16 cellular contexts compared by ENCODE assay signal in genomic region chr11:129061466-129062194, GRCh38.
DNase-seq lines count a peak whose midpoint lies in the region; ATAC-seq and TF ChIP-seq lines count a peak whose summit lies in the region.
"Had no signal": no experiment of that assay in that cellular context is flagged by ENCODE, and none has a peak within 500 bp of the region (broad histone marks: within the 10 kb centered on the region; RNA-seq: fewer than 3 reads in every experiment).

No MANE protein-coding gene starts in this region.

- no peak overlapping the region for H3K4me3 ChIP-seq in HFF-Myc (replicated peaks; ENCODE audit: low read depth, low read length)
- H3K4me3 ChIP-seq in SJCRH30 = no peak overlapping the region
- H3K4me3 ChIP-seq: transverse colon had no signal

- ATAC-seq in GM19452 (IDR thresholded peaks at IDR 0.05; ENCODE audit: unreplicated experiment) = no peak

- DNase-seq in 8988T = peak; percentile 10
- DNase-seq in HFF-Myc (ENCODE audit: extremely low read depth, low read depth) = peak; percentile 33
- peak; percentile 2 to 4 for DNase-seq in SJCRH30
- DNase-seq in fibroblast of peridontal ligament (ENCODE audit: extremely low read depth) = peak; percentile 2
- no peak for DNase-seq in activated gamma-delta T cell treated with Interleukin-2 at 50 U/mL for 16 hours
- no peak for DNase-seq in stimulated activated CD4-positive, alpha-beta T cell treated with anti-CD3 and anti-CD28 coated beads, Interleukin-4, amount 100 ng/mL, for 24 hours
- no peak for DNase-seq in stimulated activated CD8-positive, alpha-beta memory T cell treated with anti-CD3 and anti-CD28 coated beads, Interleukin-4, amount 100 ng/mL, for 48 hours
- DNase-seq: activated naive CD4-positive, alpha-beta T cell; cerebellar nuclear complex; DMS53; NCI-H1092; NCI-H345; RPMI8226; stimulated activated CD4-positive, alpha-beta T cell treated with anti-CD3 and anti-CD28 coated beads, Interleukin-15, amount 100 ng/mL, for 24 hours; transverse colon had no signal

- TF ChIP-seq CTCF in HFF-Myc (IDR thresholded peaks at IDR 0.05; ENCODE audit: low read depth, low read length, missing control alignments) = no peak

- H3K4me1 ChIP-seq in SJCRH30 = no peaks in the 10 kb centered on the region
- H3K4me1 ChIP-seq: transverse colon had no signal

- no peaks in the 10 kb centered on the region for H3K27me3 ChIP-seq in SJCRH30
- H3K27me3 ChIP-seq: transverse colon had no signal

- no peaks in the 10 kb centered on the region for H3K9me3 ChIP-seq in SJCRH30 (replicated peaks)
- H3K9me3 ChIP-seq: transverse colon had no signal

- no peaks in the 10 kb centered on the region; the same call in 1 of the 2 replicates for H3K36me3 ChIP-seq in SJCRH30

- H3K27ac ChIP-seq in SJCRH30 = no peak overlapping the region
- H3K27ac ChIP-seq: transverse colon had no signal

Comparison
In these comparisons a context has a peak if more than half of its experiments do, and no peak if none do; other contexts are left out.
1. DNase-seq: peak in 8988T (single experiment), HFF-Myc (single experiment), SJCRH30 (2 of 2) and fibroblast of peridontal ligament (single experiment); none in activated gamma-delta T cell treated with Interleukin-2 at 50 U/mL for 16 hours (single experiment), stimulated activated CD4-positive, alpha-beta T cell treated with anti-CD3 and anti-CD28 coated beads, Interleukin-4, amount 100 ng/mL, for 24 hours (single experiment) and stimulated activated CD8-positive, alpha-beta memory T cell treated with anti-CD3 and anti-CD28 coated beads, Interleukin-4, amount 100 ng/mL, for 48 hours (single experiment).